ENCODE assay signal across 16 cellular contexts in the genomic region with DNA sequence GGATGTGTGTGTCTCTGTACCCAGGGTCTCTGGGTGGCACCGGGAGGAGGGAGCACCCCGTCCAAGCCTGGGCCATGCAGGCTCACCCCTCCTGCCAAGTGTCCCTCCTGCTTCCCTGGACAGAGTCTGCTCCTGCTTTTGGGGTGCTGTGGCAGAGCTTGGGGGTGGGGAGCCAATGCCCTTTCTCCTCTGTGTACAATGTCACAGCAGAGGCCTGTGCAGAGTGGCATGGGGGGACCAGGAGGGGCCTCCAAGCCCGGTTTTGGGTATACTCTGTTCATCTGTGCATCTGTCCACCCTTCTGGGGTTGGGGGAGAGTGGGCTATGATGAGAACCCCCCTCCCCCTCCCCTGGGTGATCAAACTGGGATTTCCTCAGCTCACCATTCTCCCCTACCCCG. TPM values are rescaled to one million over a fixed set of nuclear protein-coding genes. Genes with fewer than 3 reads are reported as not detected.
DNase-seq lines count a peak whose midpoint lies in the region; ATAC-seq and TF ChIP-seq lines count a peak whose summit lies in the region.
"Had no signal": no experiment of that assay in that cellular context is flagged by ENCODE, and none has a peak within 500 bp of the region (broad histone marks: within the 10 kb centered on the region; RNA-seq: fewer than 3 reads in every experiment).

No MANE protein-coding gene starts in this region.

- no peak overlapping the region for H3K23ac ChIP-seq in IMR-90 (ENCODE audit: low read depth, low read length)

- WGBS in IMR-90 (ENCODE audit: extremely low coverage in 2 of 2, insufficient read length in 1 of 2), 2 experiments, result no CpG with 5 or more reads among the region's 4 CpGs

- dilution Hi-C loops in IMR-90 (cut with HindIII; ENCODE audit: low sequenced_read_pairs, unreplicated experiment), result no loop called here

- H4K20me1 ChIP-seq in BLaER1 (peaks cover 43% of the 10 kb centered on the region), IMR-90 (ENCODE audit: insufficient read depth, low read length) (no peaks in the 10 kb centered on the region; the same call in 1 of the 2 replicates)

- H2AK9ac ChIP-seq in IMR-90 (replicated peaks; ENCODE audit: low read depth, low read length, poor library complexity), result no peak overlapping the region

- no peaks in the 10 kb centered on the region for H3K27me3 ChIP-seq in BLaER1
- no peaks in the 10 kb centered on the region for H3K27me3 ChIP-seq in IMR-90 (ENCODE audit: control insufficient read depth, insufficient read depth, low read length)

- H3K27me3 Mint-ChIP-seq in glutamatergic neuron (ENCODE audit: unreplicated experiment), result peaks cover 7% of the 10 kb centered on the region

- no peak for TF ChIP-seq POLR2A in IMR-90 (IDR thresholded peaks at IDR 0.05; ENCODE audit: low read depth, low read length)

- in situ Hi-C loops in IMR-90 (cut with MboI; ENCODE audit: low sequenced_read_pairs), result no loop called here

- H3K4ac ChIP-seq in IMR-90 (ENCODE audit: low read depth, low read length), result no peak overlapping the region

- H2BK15ac ChIP-seq in IMR-90 (ENCODE audit: low read depth, low read length), result no peak overlapping the region

- intact Hi-C loops in IMR-90 (cut with micrococcal nuclease), result no loop called here
- intact Hi-C loops in posterior vena cava (cut with DNase I), result no loop called here

- H3K18ac ChIP-seq in IMR-90 (ENCODE audit: low read depth, low read length), result no peak overlapping the region

- peaks cover 7% of the 10 kb centered on the region; the same call in 1 of the 2 replicates for H3K9me1 ChIP-seq in IMR-90 (ENCODE audit: insufficient read depth, low read length)

- H4K8ac ChIP-seq in IMR-90 (ENCODE audit: low read depth in 2 of 2, low read length in 2 of 2), result no peak overlapping the region

- peaks cover 7% of the 10 kb centered on the region for H3K4me1 Mint-ChIP-seq in glutamatergic neuron (ENCODE audit: low read depth, unreplicated experiment)
- H3K4me1 Mint-ChIP-seq: B cell had no signal

- no peak for TF ChIP-seq RAD21 in IMR-90 (IDR thresholded peaks at IDR 0.05; ENCODE audit: low read length)

- H3K36me3 Mint-ChIP-seq in glutamatergic neuron (ENCODE audit: unreplicated experiment), result no peaks in the 10 kb centered on the region

- no peak overlapping the region for H4K5ac ChIP-seq in IMR-90 (ENCODE audit: low read depth, low read length)

- no peak overlapping the region for H2AK5ac ChIP-seq in IMR-90 (ENCODE audit: low read depth, low read length)

- no peak for DNase-seq in IMR-90
- DNase-seq in glutamatergic neuron, result no peak
- peak; percentile 44 for DNase-seq in retina
- DNase-seq in NCI-H82 treated with DMSO at 0.1 percent for 48 hours (lab: John Stamatoyannopoulos, UW; ENCODE audit: unreplicated experiment), result no peak
- no peak for DNase-seq in SKM-1 (lab: John Stamatoyannopoulos, UW; ENCODE audit: unreplicated experiment)
- DNase-seq in posterior vena cava (ENCODE audit: low spot score), result no peak
- DNase-seq: Calu3; CD4-positive, alpha-beta T cell; EL; KG1; MV-4-11; NCI-H1694 treated with DMSO at 0.1 percent for 48 hours; NCI-H2107 had no signal

- H3K14ac ChIP-seq in IMR-90 (replicated peaks; ENCODE audit: low read depth, low read length), result no peak overlapping the region

- H3K9me3 ChIP-seq in BLaER1, result no peaks in the 10 kb centered on the region
- H3K9me3 ChIP-seq in IMR-90 (ENCODE audit: control insufficient read depth, insufficient read depth, low read length), result no peaks in the 10 kb centered on the region

- no peak overlapping the region for H3K56ac ChIP-seq in IMR-90 (ENCODE audit: extremely low read depth, insufficient read depth, low read length)

- POLR2A ChIA-PET in IMR-90 (lab: Charles Lee; ENCODE audit: unreplicated experiment), result no interaction called here

- no peak overlapping the region for H3K4me3 ChIP-seq in BLaER1
- no peak overlapping the region for H3K4me3 ChIP-seq in IMR-90 (ENCODE audit: insufficient read depth, low read depth, low read length)

- H3K9ac ChIP-seq in BLaER1, result no peak overlapping the region
- H3K9ac ChIP-seq in IMR-90 (ENCODE audit: low read depth, low read length), result no peak overlapping the region

- H3K36me3 ChIP-seq in BLaER1 (peaks cover 74% of the 10 kb centered on the region), IMR-90 (ENCODE audit: control insufficient read depth, insufficient read depth, low read length) (peaks cover 5% of the 10 kb centered on the region; the same call in 1 of the 2 replicates)

- H3K4me3 Mint-ChIP-seq in glutamatergic neuron (ENCODE audit: unreplicated experiment), result peak overlapping the region; percentile 75
- H3K4me3 Mint-ChIP-seq: B cell; CD4-positive, alpha-beta T cell had no signal

- H3K27ac ChIP-seq in BLaER1, result 0 out of 2 replicates have a peak overlapping the region, but pooled peaks have one; percentile 2
- no peak overlapping the region for H3K27ac ChIP-seq in IMR-90 (ENCODE audit: insufficient read depth, low read length)

- no TSS peak for BruUV-seq in IMR-90 (replicated peaks; lab: Mats Ljungman, UMichigan)

- H4K91ac ChIP-seq in IMR-90 (ENCODE audit: insufficient read depth, low read depth, low read length), result no peak overlapping the region

- CTCF ChIA-PET in IMR-90 (lab: Yijun Ruan, JAX), result no interaction called here

- no peak overlapping the region for H2BK20ac ChIP-seq in IMR-90 (ENCODE audit: low read depth, low read length)

- H3K4me2 ChIP-seq in BLaER1, result peak overlapping the region; percentile 65
- no peak overlapping the region for H3K4me2 ChIP-seq in IMR-90 (ENCODE audit: low read depth, low read length)

- peaks cover 0 to 8% of the 10 kb centered on the region in 2 experiments; a peak in 1 of 4 replicates for H3K79me1 ChIP-seq in IMR-90 (ENCODE audit: low read depth in 1 of 2, low read length in 2 of 2)

- no peak overlapping the region for H2BK5ac ChIP-seq in IMR-90 (ENCODE audit: low read depth, low read length, poor library complexity, severe bottlenecking)

- no peak overlapping the region for H3K27ac Mint-ChIP-seq in glutamatergic neuron (ENCODE audit: unreplicated experiment)
- H3K27ac Mint-ChIP-seq: B cell; CD4-positive, alpha-beta T cell had no signal

- H2AFZ ChIP-seq in IMR-90 (replicated peaks; ENCODE audit: low read length, poor library complexity), result peak overlapping the region; percentile 13

- TF ChIP-seq CTCF in IMR-90 (conservative IDR thresholded peaks at IDR 0.05; ENCODE audit: low read depth, low read length), result no peak
- TF ChIP-seq CTCF in glutamatergic neuron (IDR thresholded peaks at IDR 0.05; ENCODE audit: partially characterized antibody, unreplicated experiment), result no peak

- no peak overlapping the region for H2BK120ac ChIP-seq in IMR-90 (ENCODE audit: low read depth, low read length)

- H3K4me1 ChIP-seq in BLaER1 (peaks cover 36% of the 10 kb centered on the region), IMR-90 (ENCODE audit: control insufficient read depth, insufficient read depth, low read length) (no peaks in the 10 kb centered on the region)

- ATAC-seq in IMR-90 (ENCODE audit: low read depth), result no peak
- ATAC-seq: HepG2 had no signal

- H3K9me3 Mint-ChIP-seq in glutamatergic neuron (ENCODE audit: unreplicated experiment), result peaks cover 3% of the 10 kb centered on the region
- H3K9me3 Mint-ChIP-seq: CD4-positive, alpha-beta T cell had no signal

TF ChIP-seq in IMR-90, 13 proteins besides CTCF, POLR2A, EP300 and RAD21 (continues in another document):
- no peak for TF ChIP-seq MXI1 (IDR thresholded peaks at IDR 0.05; ENCODE audit: borderline replicate concordance, low read depth, low read length)
- TF ChIP-seq CHD1 (IDR thresholded peaks at IDR 0.05; ENCODE audit: low read depth, low read length), result no peak
- TF ChIP-seq MAZ (IDR thresholded peaks at IDR 0.05; ENCODE audit: borderline replicate concordance, low read depth, low read length), result no peak
- no peak for TF ChIP-seq USF2 (IDR thresholded peaks at IDR 0.05; ENCODE audit: low read depth, low read length)
- no peak for TF ChIP-seq SMC3 (IDR thresholded peaks at IDR 0.05; ENCODE audit: low read depth, low read length)
- no peak for TF ChIP-seq ELK1 (IDR thresholded peaks at IDR 0.05; ENCODE audit: borderline replicate concordance, low read depth, low read length)
- TF ChIP-seq RCOR1 (IDR thresholded peaks at IDR 0.05; ENCODE audit: insufficient replicate concordance, low read length), result no peak
- no peak for TF ChIP-seq NFE2L2 (IDR thresholded peaks at IDR 0.05; ENCODE audit: low read depth, low read length)

RNA-seq across cellular contexts. Expression of gene PDE4A, which starts 33.5 kb away (rescaled TPM):
- total RNA-seq in IMR-90 (2012; rRNA removed) (1.7 and 1.8 TPM in 2 replicates), glutamatergic neuron (ENCODE audit: unreplicated experiment) (5.7 TPM), posterior vena cava (10 to 100 TPM; 10.9 to 12.8 TPM)
- polyA plus RNA-seq in IMR-90 (2012; rRNA removed), result 5.9 and 7.0 TPM in 2 replicates
- 4.6 and 8.3 TPM in 2 replicates for polyA plus RNA-seq in IMR-90 (2012; cell fraction: cytosol; rRNA removed)
- 9.1 and 15.3 TPM in 2 replicates for polyA plus RNA-seq in IMR-90 (2012; cell fraction: nucleus; rRNA removed; ENCODE audit: low replicate concordance)

RNA-seq across cellular contexts. Expression of gene KEAP1, which starts 49.3 kb away (rescaled TPM):
- total RNA-seq in IMR-90 (2012; rRNA removed) (68.0 and 81.6 TPM in 2 replicates), glutamatergic neuron (ENCODE audit: unreplicated experiment) (44.1 TPM), posterior vena cava (10 to 100 TPM; 37.4 to 48.1 TPM)
- polyA plus RNA-seq in IMR-90 (2012; rRNA removed), result 63.4 and 64.2 TPM in 2 replicates
- polyA plus RNA-seq in IMR-90 (2012; cell fraction: cytosol; rRNA removed), result 43.8 and 70.9 TPM in 2 replicates
- 41.2 and 114 TPM in 2 replicates for polyA plus RNA-seq in IMR-90 (2012; cell fraction: nucleus; rRNA removed; ENCODE audit: low replicate concordance)

RNA-seq across cellular contexts. Expression of gene CDC37, which starts 50.5 kb away (rescaled TPM):
- total RNA-seq in IMR-90 (2012; rRNA removed) (209 and 248 TPM in 2 replicates), glutamatergic neuron (ENCODE audit: unreplicated experiment) (128 TPM), posterior vena cava (100 to 1,000 TPM; 106 to 109 TPM)
- 629 and 650 TPM in 2 replicates for polyA plus RNA-seq in IMR-90 (2012; rRNA removed)
- 391 and 499 TPM in 2 replicates for polyA plus RNA-seq in IMR-90 (2012; cell fraction: cytosol; rRNA removed)
- polyA plus RNA-seq in IMR-90 (2012; cell fraction: nucleus; rRNA removed; ENCODE audit: low replicate concordance), result 1,716 and 1,854 TPM in 2 replicates
